Comparison of ENCODE assay signal across 8 cellular contexts in the genomic region with DNA sequence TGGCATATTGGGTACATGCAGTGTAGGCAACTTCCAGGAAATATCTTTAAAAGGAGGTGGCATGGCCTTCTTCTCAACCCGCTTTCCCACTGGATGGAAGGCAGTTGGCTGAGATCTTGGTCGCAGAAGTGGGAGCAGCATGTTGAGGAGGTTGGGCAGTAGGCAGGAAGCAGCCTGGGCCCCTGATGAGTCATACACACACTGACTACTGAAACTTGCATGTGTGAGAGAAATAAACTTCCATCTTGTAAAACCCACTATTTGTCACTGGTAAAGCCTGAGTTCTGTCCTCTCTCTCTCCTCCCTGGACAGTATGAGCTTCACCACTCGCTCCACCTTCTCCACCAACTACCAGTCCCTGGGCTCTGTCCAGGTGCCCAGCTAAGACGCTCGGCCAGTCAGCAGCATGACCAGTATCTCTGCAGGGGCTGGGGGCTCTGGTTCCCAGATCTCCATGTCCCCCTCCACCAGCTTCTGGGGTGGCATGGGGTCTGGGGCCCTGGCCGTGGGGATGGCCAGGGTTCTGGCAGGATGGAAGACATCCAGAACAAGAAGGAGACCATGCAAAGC.
A peak's percentile ranks its signal among the peaks of the same experiment; 100 is the strongest.
DNase-seq lines count a peak whose midpoint lies in the region; ATAC-seq and TF ChIP-seq lines count a peak whose summit lies in the region.
"Had no signal": no experiment of that assay in that cellular context is flagged by ENCODE, and none has a peak within 500 bp of the region (broad histone marks: within the 10 kb centered on the region; RNA-seq: fewer than 3 reads in every experiment).

No MANE protein-coding gene starts in this region.

- no peak overlapping the region for H3K27ac Mint-ChIP-seq in effector memory CD8-positive, alpha-beta T cell

- H3K4me3 Mint-ChIP-seq in effector memory CD8-positive, alpha-beta T cell: no peak overlapping the region

- H3K4ac ChIP-seq in mesenchymal stem cell (ENCODE audit: low read depth in 1 of 2, low read length in 2 of 2): peak overlapping the region; percentile 71 to 86

- H3K36me3 Mint-ChIP-seq in effector memory CD8-positive, alpha-beta T cell (ENCODE audit: insufficient read depth): no peaks in the 10 kb centered on the region

- H3K79me1 ChIP-seq in mesenchymal stem cell (replicated peaks; ENCODE audit: low read length, poor library complexity, severe bottlenecking): no peaks in the 10 kb centered on the region

- H3K23ac ChIP-seq in mesenchymal stem cell (ENCODE audit: low read length in 2 of 2): no peak overlapping the region

- H4K8ac ChIP-seq in mesenchymal stem cell (ENCODE audit: low read length): peak overlapping the region; percentile 95

- WGBS in mesenchymal stem cell: 60% methylated on average over 6 of the region's 6 CpGs

- H3K36me3 ChIP-seq in MM.1S (replicated peaks; ENCODE audit: insufficient read depth, low read length): no peaks in the 10 kb centered on the region
- H3K36me3 ChIP-seq in mesenchymal stem cell (ENCODE audit: control insufficient read depth in 1 of 2, insufficient read depth in 2 of 2, low read depth in 1 of 2, low read length in 2 of 2): no peaks in the 10 kb centered on the region

- H2BK15ac ChIP-seq in mesenchymal stem cell (ENCODE audit: low read depth, poor library complexity, severe bottlenecking): peak overlapping the region; percentile 95

- no peak for TF ChIP-seq CTCF in MM.1S (IDR thresholded peaks at IDR 0.05; ENCODE audit: low read length)

- H3K27me3 ChIP-seq in MM.1S (replicated peaks; ENCODE audit: insufficient read depth, low read length) (no peaks in the 10 kb centered on the region), mesenchymal stem cell (ENCODE audit: control insufficient read depth in 1 of 2, insufficient read depth in 1 of 2, low read length in 2 of 2) (peaks cover 0 to 29% of the 10 kb centered on the region in 2 experiments)

- peak; percentile 32 for DNase-seq in MM.1S
- DNase-seq in mesenchymal stem cell: peak; percentile 86
- DNase-seq in effector memory CD8-positive, alpha-beta T cell: no peak
- DNase-seq in NCI-H1048 (lab: John Stamatoyannopoulos, UW): no peak
- no peak for DNase-seq in ureter (ENCODE audit: low spot score)

- no peaks in the 10 kb centered on the region for H3K4me1 Mint-ChIP-seq in effector memory CD8-positive, alpha-beta T cell (ENCODE audit: low read depth in 2 of 2)

- H2BK120ac ChIP-seq in mesenchymal stem cell (ENCODE audit: low read depth, low read length): peak overlapping the region; percentile 91

- H2AK5ac ChIP-seq in mesenchymal stem cell (ENCODE audit: low read length, severe bottlenecking): peak overlapping the region; percentile 49

- H3F3A ChIP-seq in MM.1S (ENCODE audit: insufficient read depth, low read length): no peaks in the 10 kb centered on the region

- H3K9me3 Mint-ChIP-seq in effector memory CD8-positive, alpha-beta T cell: peaks cover 6 to 7% of the 10 kb centered on the region in 2 donors

- peaks cover 9% of the 10 kb centered on the region for H3K4me1 ChIP-seq in MM.1S (ENCODE audit: low read length)
- peaks cover 14% of the 10 kb centered on the region for H3K4me1 ChIP-seq in mesenchymal stem cell (ENCODE audit: control insufficient read depth, insufficient read depth, low read depth, low read length)

- ATAC-seq in GM18907 (IDR thresholded peaks at IDR 0.05; ENCODE audit: unreplicated experiment) (peak; percentile 98), HG02571 (IDR thresholded peaks at IDR 0.05; ENCODE audit: unreplicated experiment) (peak; percentile 97)
- no peak for ATAC-seq in effector memory CD8-positive, alpha-beta T cell (replicated peaks)
- ATAC-seq: Panc1 had no signal

- H4K91ac ChIP-seq in mesenchymal stem cell (ENCODE audit: low read length): peak overlapping the region; percentile 95

- H3K4me2 ChIP-seq in MM.1S (ENCODE audit: low read depth, low read length): peak overlapping the region; percentile 47
- no peak overlapping the region for H3K4me2 ChIP-seq in mesenchymal stem cell (ENCODE audit: low read length, poor library complexity, severe bottlenecking)

- no peak overlapping the region for H3K4me3 ChIP-seq in MM.1S (ENCODE audit: low read length)
- no peak overlapping the region for H3K4me3 ChIP-seq in mesenchymal stem cell (ENCODE audit: insufficient read depth in 1 of 2, low read depth in 1 of 2, low read length in 2 of 2)

- H3K9me2 ChIP-seq in MM.1S (replicated peaks; ENCODE audit: insufficient read depth, low read length): no peaks in the 10 kb centered on the region

- H2BK12ac ChIP-seq in mesenchymal stem cell (ENCODE audit: low read length in 2 of 2): peak overlapping the region; percentile 79 to 84

- H3K27ac ChIP-seq in MM.1S (ENCODE audit: low read length): no peak overlapping the region
- H3K27ac ChIP-seq in mesenchymal stem cell (ENCODE audit: low read length, poor library complexity, severe bottlenecking): no peak overlapping the region

- H4K20me1 ChIP-seq in MM.1S (ENCODE audit: insufficient read depth, low read length): no peaks in the 10 kb centered on the region

- H2BK5ac ChIP-seq in mesenchymal stem cell (ENCODE audit: low read depth, low read length, poor library complexity, severe bottlenecking): no peak overlapping the region

- H3K79me2 ChIP-seq in MM.1S (ENCODE audit: low read length): no peaks in the 10 kb centered on the region

- H3K9ac ChIP-seq in MM.1S (ENCODE audit: low read length): no peak overlapping the region
- no peak overlapping the region for H3K9ac ChIP-seq in mesenchymal stem cell (ENCODE audit: low read length)

- H3K27me3 Mint-ChIP-seq in effector memory CD8-positive, alpha-beta T cell: peaks cover 20 to 33% of the 10 kb centered on the region in 2 donors

- H3K9me3 ChIP-seq in MM.1S (replicated peaks; ENCODE audit: insufficient read depth, low read length) (no peaks in the 10 kb centered on the region), mesenchymal stem cell (ENCODE audit: control insufficient read depth, low read length) (peaks cover 18% of the 10 kb centered on the region)

- peak overlapping the region; percentile 40; the same call in 1 of the 2 replicates for H2AFZ ChIP-seq in MM.1S (ENCODE audit: low read length)
- H2AFZ ChIP-seq in mesenchymal stem cell (ENCODE audit: low read depth, low read length): no peak overlapping the region

- H3K18ac ChIP-seq in mesenchymal stem cell (ENCODE audit: low read depth in 1 of 2, low read length in 2 of 2): peak overlapping the region; percentile 64 to 86

- no peak overlapping the region for H3K14ac ChIP-seq in mesenchymal stem cell (ENCODE audit: low read length in 2 of 2)

Comparison
In these comparisons a context has a peak if more than half of its experiments do, and no peak if none do; other contexts are left out.
1. DNase-seq: peak in MM.1S (single experiment) and mesenchymal stem cell (single experiment); none in effector memory CD8-positive, alpha-beta T cell (0 of 3), NCI-H1048 (single experiment) and ureter (single experiment).